Comparison of ENCODE assay signal across 37 cellular contexts in the genomic region with DNA sequence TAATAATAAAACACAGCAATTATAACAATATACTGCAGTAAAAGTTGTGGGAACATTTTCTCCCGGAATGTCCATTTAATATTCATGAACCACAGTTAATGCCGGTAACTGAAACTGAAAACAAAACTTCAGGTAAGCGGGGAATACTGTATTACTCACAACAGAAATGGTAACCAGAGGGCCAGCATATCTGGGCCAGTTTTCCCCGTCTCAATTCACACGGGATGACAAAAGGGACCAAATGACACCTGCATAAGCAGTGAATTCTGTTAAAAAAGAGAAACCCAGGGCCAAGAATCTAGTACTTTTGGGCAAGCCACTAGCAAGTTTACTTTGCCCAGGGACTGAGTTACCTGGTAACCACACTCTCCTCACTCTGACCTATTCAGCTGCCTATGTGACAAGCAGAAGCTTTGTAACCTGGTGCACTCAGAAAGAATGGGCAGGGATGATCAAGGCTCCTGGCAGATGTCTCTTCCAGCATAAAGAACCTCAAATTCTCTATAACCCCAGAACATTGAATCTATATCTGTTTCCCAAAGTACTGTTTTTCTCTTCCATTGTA.
A peak's percentile ranks its signal among the peaks of the same experiment; 100 is the strongest.
DNase-seq lines count a peak whose midpoint lies in the region; ATAC-seq, FAIRE-seq and TF ChIP-seq lines count a peak whose summit lies in the region.
"Had no signal": no experiment of that assay in that cellular context is flagged by ENCODE, and none has a peak within 500 bp of the region (broad histone marks: within the 10 kb centered on the region; RNA-seq: fewer than 3 reads in every experiment).

No MANE protein-coding gene starts in this region.

- no peaks in the 10 kb centered on the region for H3K79me2 ChIP-seq in SU-DHL-6 (ENCODE audit: insufficient read depth, low read length)
- H3K79me2 ChIP-seq: parathyroid adenoma had no signal

- H3K4me2 ChIP-seq in SU-DHL-6 (ENCODE audit: low read depth, low read length, poor library complexity, severe bottlenecking), result peak overlapping the region; percentile 33
- H3K4me2 ChIP-seq: neural progenitor cell had no signal

- H3K4me1 ChIP-seq in small intestine (ENCODE audit: control insufficient read depth in 2 of 2, insufficient read depth in 1 of 2, low read depth in 1 of 2, low read length in 1 of 2), result no peaks in the 10 kb centered on the region
- H3K4me1 ChIP-seq: left lung, neural progenitor cell, parathyroid adenoma, right atrium auricular region, testis had no signal

- no peaks in the 10 kb centered on the region for H4K20me1 ChIP-seq in SU-DHL-6 (ENCODE audit: low read depth, low read length)

- no peak overlapping the region for H3K27ac ChIP-seq in SU-DHL-6 (ENCODE audit: low read depth, low read length)
- H3K27ac ChIP-seq in small intestine (ENCODE audit: low read depth in 1 of 2, low read length in 1 of 2), result no peak overlapping the region
- H3K27ac ChIP-seq: dorsolateral prefrontal cortex, left lung, neural progenitor cell, parathyroid adenoma, right atrium auricular region, testis had no signal

- peaks cover 6% of the 10 kb centered on the region for H3K4me1 Mint-ChIP-seq in chondrocyte (ENCODE audit: low read depth)
- H3K4me1 Mint-ChIP-seq: activated naive CD4-positive, alpha-beta T cell treated with anti-CD3 and anti-CD28 coated beads, Interleukin-2, amount 50 U/mL, for 24 hours; IgD-negative memory B cell had no signal

- H3K9me3 ChIP-seq in SU-DHL-6 (ENCODE audit: insufficient read depth, low read length) (no peaks in the 10 kb centered on the region), small intestine (ENCODE audit: control insufficient read depth, low read depth) (no peaks in the 10 kb centered on the region)
- H3K9me3 ChIP-seq: BE2C, left lung, right atrium auricular region, testis had no signal

- no peak overlapping the region for H2AFZ ChIP-seq in SU-DHL-6 (ENCODE audit: low read depth, low read length, severe bottlenecking)
- H2AFZ ChIP-seq: neural progenitor cell, parathyroid adenoma had no signal

- DNase-seq in small intestine (peak; percentile 46), NCI-H2081 treated with DMSO at 0.1 percent for 48 hours (lab: John Stamatoyannopoulos, UW) (no peak), NCI-H1417 (lab: John Stamatoyannopoulos, UW) (no peak), chondrocyte (ENCODE audit: low spot score) (no peak)
- DNase-seq: ACHN; activated CD4-positive, alpha-beta T cell treated with anti-CD3 and anti-CD28 coated beads for 4 hours; activated CD8-positive, alpha-beta T cell treated with anti-CD3 and anti-CD28 coated beads, Interleukin-2, amount 10 ng/mL, durations not matched to agents 7 days and 5 days; activated T-cell treated with anti-CD3 and anti-CD28 coated beads for 4 hours; amniotic stem cell; BE2C; CD8-positive, alpha-beta T cell; dorsolateral prefrontal cortex; GOT3; HFFc6; hypothalamus; left lung; mesendoderm; NCI-H1048; NCI-H1694; NCI-H446 treated with DMSO at 0.1 percent for 48 hours; NCI-H82; SIG-M5; stimulated activated CD4-positive, alpha-beta T cell treated with anti-CD3 and anti-CD28 coated beads, Interleukin-1b, Interleukin-23, amount 100 ng/mL, for 48 hours; stimulated activated naive CD8-positive, alpha-beta T cell treated with anti-CD3 and anti-CD28 coated beads, Interleukin-15, Interleukin-2, amounts not matched to agents 100 U/mL and 50 U/mL, for 24 hours; testis had no signal

- no peak overlapping the region for H3K27ac Mint-ChIP-seq in chondrocyte (ENCODE audit: unreplicated experiment)
- H3K27ac Mint-ChIP-seq: activated CD8-positive, alpha-beta T cell treated with anti-CD3 and anti-CD28 coated beads, Interleukin-2, amount 10 ng/mL, durations not matched to agents 7 days and 5 days; activated naive CD4-positive, alpha-beta T cell treated with anti-CD3 and anti-CD28 coated beads, Interleukin-2, amount 50 U/mL, for 24 hours; activated T-helper 2 cell treated with anti-CD3 and anti-CD28 coated beads, Interferon-gamma antibody, Interleukin-2, Interleukin-4, amounts not matched to agents 10 μg/mL and 5 μg/mL and 100 μg/mL, durations not matched to agents 14 hours and 24 hours and 36 hours; brain; CD8-positive, alpha-beta T cell; HFFc6; IgD-negative memory B cell; neural progenitor cell; T-helper 2 cell treated with Interferon-gamma antibody and Interleukin-4, amounts not matched to agents 5 μg/mL and 100 μg/mL, for 36 hours had no signal

- no peaks in the 10 kb centered on the region for H3K9me2 ChIP-seq in SU-DHL-6 (replicated peaks; ENCODE audit: insufficient read depth, low read length)

- no peak overlapping the region for H3K4me3 ChIP-seq in SU-DHL-6 (ENCODE audit: insufficient read depth, low read length, poor library complexity, severe bottlenecking)
- no peak overlapping the region for H3K4me3 ChIP-seq in small intestine (ENCODE audit: low read depth in 1 of 2, low read length in 2 of 2)
- H3K4me3 ChIP-seq: dorsolateral prefrontal cortex, left lung, neural progenitor cell, right atrium auricular region, testis had no signal

- no peak overlapping the region for H3K9ac ChIP-seq in SU-DHL-6 (ENCODE audit: low read length)
- H3K9ac ChIP-seq: neural progenitor cell, parathyroid adenoma had no signal

- no peak for FAIRE-seq in small intestine (lab: Jason Lieb, UNC)
- FAIRE-seq: GM12892 had no signal

- H3K9me3 Mint-ChIP-seq in chondrocyte (ENCODE audit: low read depth), result no peaks in the 10 kb centered on the region
- H3K9me3 Mint-ChIP-seq: activated T-helper 2 cell treated with anti-CD3 and anti-CD28 coated beads, Interferon-gamma antibody, Interleukin-2, Interleukin-4, amounts not matched to agents 10 μg/mL and 5 μg/mL and 100 μg/mL, durations not matched to agents 14 hours and 24 hours and 36 hours; brain; neural progenitor cell; T-helper 2 cell treated with Interferon-gamma antibody and Interleukin-4, amounts not matched to agents 5 μg/mL and 100 μg/mL, for 36 hours had no signal

- H3K27me3 ChIP-seq in SU-DHL-6 (ENCODE audit: low read length) (no peaks in the 10 kb centered on the region), small intestine (ENCODE audit: control insufficient read depth in 2 of 2, insufficient read depth in 2 of 2, low read length in 2 of 2) (no peaks in the 10 kb centered on the region)
- H3K27me3 ChIP-seq: BE2C, dorsolateral prefrontal cortex, left lung, neural progenitor cell, right atrium auricular region, testis had no signal

- H3K36me3 Mint-ChIP-seq in chondrocyte (ENCODE audit: low read depth), result no peaks in the 10 kb centered on the region
- H3K36me3 Mint-ChIP-seq: activated naive CD4-positive, alpha-beta T cell treated with anti-CD3 and anti-CD28 coated beads, Interleukin-2, amount 50 U/mL, for 24 hours; brain; CD8-positive, alpha-beta T cell; neural progenitor cell had no signal

- WGBS in small intestine, 3 donors, result 19 to 69% (median 25%) methylated on average over 5 of the region's 5 CpGs

- H3K36me3 ChIP-seq in SU-DHL-6 (ENCODE audit: low read length), result no peaks in the 10 kb centered on the region
- H3K36me3 ChIP-seq in small intestine (ENCODE audit: control insufficient read depth in 2 of 2, insufficient read depth in 2 of 2, low read length in 2 of 2), result no peaks in the 10 kb centered on the region
- H3K36me3 ChIP-seq: BE2C, left lung, neural progenitor cell, right atrium auricular region had no signal

- no peak overlapping the region for H3K4me3 Mint-ChIP-seq in chondrocyte (ENCODE audit: unreplicated experiment)
- H3K4me3 Mint-ChIP-seq: activated CD8-positive, alpha-beta T cell treated with anti-CD3 and anti-CD28 coated beads, Interleukin-2, amount 10 ng/mL, durations not matched to agents 7 days and 5 days; activated naive CD4-positive, alpha-beta T cell treated with anti-CD3 and anti-CD28 coated beads, Interleukin-2, amount 50 U/mL, for 24 hours; brain; CD8-positive, alpha-beta T cell; HFFc6; IgD-negative memory B cell; neural progenitor cell; T-helper 2 cell treated with Interferon-gamma antibody and Interleukin-4, amounts not matched to agents 5 μg/mL and 100 μg/mL, for 36 hours had no signal

- no peaks in the 10 kb centered on the region for H3K27me3 Mint-ChIP-seq in chondrocyte (ENCODE audit: low read depth)
- H3K27me3 Mint-ChIP-seq: activated naive CD4-positive, alpha-beta T cell treated with anti-CD3 and anti-CD28 coated beads, Interleukin-2, amount 50 U/mL, for 24 hours; brain; IgD-negative memory B cell had no signal

- no peaks in the 10 kb centered on the region for H3F3A ChIP-seq in SU-DHL-6 (ENCODE audit: insufficient read depth)

- peak; percentile 62 for ATAC-seq in GM18870 (IDR thresholded peaks at IDR 0.05; ENCODE audit: unreplicated experiment)
- ATAC-seq in HG02885 (IDR thresholded peaks at IDR 0.05; ENCODE audit: poor library complexity, unreplicated experiment), result peak; percentile 67
- ATAC-seq: activated CD8-positive, alpha-beta T cell treated with anti-CD3 and anti-CD28 coated beads, Interleukin-2, amount 10 ng/mL, durations not matched to agents 7 days and 5 days; CD8-positive, alpha-beta T cell; left lung; stimulated activated naive CD8-positive, alpha-beta T cell treated with anti-CD3 and anti-CD28 coated beads, Interleukin-15, Interleukin-2, amounts not matched to agents 100 U/mL and 50 U/mL, for 24 hours had no signal

- TF ChIP-seq CTCF in SU-DHL-6 (IDR thresholded peaks at IDR 0.05; ENCODE audit: insufficient read depth, low read length, poor library complexity, severe bottlenecking), result no peak
- no peak for TF ChIP-seq CTCF in chondrocyte (IDR thresholded peaks at IDR 0.05)
